ENCODE assay signal across 21 cellular contexts in genomic region chr10:133045556-133046483, GRCh38. TPM values are rescaled to one million over a fixed set of nuclear protein-coding genes. Genes with fewer than 3 reads are reported as not detected.
DNase-seq lines count a peak whose midpoint lies in the region; ATAC-seq, FAIRE-seq and TF ChIP-seq lines count a peak whose summit lies in the region.
"Had no signal": no experiment of that assay in that cellular context is flagged by ENCODE, and none has a peak within 500 bp of the region (broad histone marks: within the 10 kb centered on the region; RNA-seq: fewer than 3 reads in every experiment).

No MANE protein-coding gene starts in this region.

- H2AFZ ChIP-seq in neural progenitor cell (replicated peaks), result no peak overlapping the region

- H3K27me3 Mint-ChIP-seq in brain (peaks cover 6% of the 10 kb centered on the region), neural progenitor cell (ENCODE audit: insufficient read depth, low read depth) (peaks cover 15% of the 10 kb centered on the region), endodermal cell (ENCODE audit: insufficient read depth) (no peaks in the 10 kb centered on the region)

- H3K9ac ChIP-seq in BLaER1, result no peak overlapping the region
- H3K9ac ChIP-seq in neural progenitor cell, result no peak overlapping the region
- H3K9ac ChIP-seq in endodermal cell (ENCODE audit: extremely low read depth, low read length, poor library complexity, severe bottlenecking), result no peak overlapping the region

- H3K4me3 Mint-ChIP-seq in brain (no peak overlapping the region), neural progenitor cell (no peak overlapping the region), endodermal cell (no peak overlapping the region)
- H3K4me3 Mint-ChIP-seq: H9 had no signal

- intact Hi-C loops in sciatic nerve (cut with DNase I), result no loop called here

- 91 to 95% methylated on average over 27 to 32 of the region's 32 CpGs for WGBS in endodermal cell (ENCODE audit: insufficient coverage in 1 of 2, insufficient read length in 1 of 2), 2 experiments

- no peak for ATAC-seq in sciatic nerve
- ATAC-seq in HG02970 (IDR thresholded peaks at IDR 0.05; ENCODE audit: low FRiP score, unreplicated experiment), result no peak
- ATAC-seq in HG03135 (IDR thresholded peaks at IDR 0.05; ENCODE audit: unreplicated experiment), result no peak
- ATAC-seq: K562 had no signal

- peaks cover 14% of the 10 kb centered on the region for H3F3A ChIP-seq in neural progenitor cell (ENCODE audit: low read depth)

- no peak overlapping the region for H3K4me3 ChIP-seq in BLaER1
- no peak overlapping the region for H3K4me3 ChIP-seq in neural progenitor cell
- H3K4me3 ChIP-seq in endodermal cell (ENCODE audit: low read length), result no peak overlapping the region
- H3K4me3 ChIP-seq: K562, Peyer's patch, SK-N-MC had no signal

- H4K20me1 ChIP-seq in BLaER1, result peaks cover 26% of the 10 kb centered on the region; the same call in 1 of the 2 replicates
- H4K20me1 ChIP-seq in neural progenitor cell (ENCODE audit: low read depth), result no peaks in the 10 kb centered on the region

- H3K4me2 ChIP-seq in BLaER1, result peak overlapping the region; percentile 66
- H3K4me2 ChIP-seq in neural progenitor cell, result no peak overlapping the region

- H3K36me3 Mint-ChIP-seq in brain, result no peaks in the 10 kb centered on the region
- no peaks in the 10 kb centered on the region for H3K36me3 Mint-ChIP-seq in neural progenitor cell
- H3K36me3 Mint-ChIP-seq in endodermal cell (ENCODE audit: low read depth), result no peaks in the 10 kb centered on the region

- H3K9me3 ChIP-seq in BLaER1 (no peaks in the 10 kb centered on the region), neural progenitor cell (ENCODE audit: low read depth) (no peaks in the 10 kb centered on the region), endodermal cell (ENCODE audit: control insufficient read depth, low read length) (no peaks in the 10 kb centered on the region)
- H3K9me3 ChIP-seq: Peyer's patch had no signal

- no peaks in the 10 kb centered on the region for H3K79me2 ChIP-seq in neural progenitor cell (ENCODE audit: low read depth)

- peaks cover 0 to 3% (median 0%) of the 10 kb centered on the region in 5 experiments for H3K9me3 Mint-ChIP-seq in brain
- H3K9me3 Mint-ChIP-seq in neural progenitor cell, result no peaks in the 10 kb centered on the region
- no peaks in the 10 kb centered on the region for H3K9me3 Mint-ChIP-seq in endodermal cell
- H3K9me3 Mint-ChIP-seq: H9 had no signal

- peak; percentile 26 for FAIRE-seq in GM12891 (lab: Jason Lieb, UNC)
- FAIRE-seq: K562 had no signal

- peaks cover 40% of the 10 kb centered on the region for H3K4me1 Mint-ChIP-seq in brain
- H3K4me1 Mint-ChIP-seq in neural progenitor cell, result peaks cover 41% of the 10 kb centered on the region
- H3K4me1 Mint-ChIP-seq in endodermal cell, result no peaks in the 10 kb centered on the region

- peak overlapping the region in 3 of 5 experiments; percentile 24 to 86 (median 72) for H3K27ac Mint-ChIP-seq in brain
- no peak overlapping the region for H3K27ac Mint-ChIP-seq in neural progenitor cell
- no peak overlapping the region for H3K27ac Mint-ChIP-seq in endodermal cell

- TF ChIP-seq CTCF in brain (conservative IDR thresholded peaks at IDR 0.05) (no peak), neural progenitor cell (IDR thresholded peaks at IDR 0.05) (no peak), endodermal cell (conservative IDR thresholded peaks at IDR 0.05) (no peak)

- H3K4me1 ChIP-seq in BLaER1 (peaks cover 50% of the 10 kb centered on the region), neural progenitor cell (peaks cover 10% of the 10 kb centered on the region), endodermal cell (ENCODE audit: control insufficient read depth, insufficient read depth, low read length) (no peaks in the 10 kb centered on the region)
- H3K4me1 ChIP-seq: Peyer's patch had no signal

- TF ChIP-seq POLR2A in GM12891 (IDR thresholded peaks at IDR 0.05; ENCODE audit: low read depth, low read length), result no peak

- H3K27me3 ChIP-seq in BLaER1 (peaks cover 66% of the 10 kb centered on the region), neural progenitor cell (no peaks in the 10 kb centered on the region), endodermal cell (ENCODE audit: control insufficient read depth, insufficient read depth, low read length, poor library complexity, severe bottlenecking) (no peaks in the 10 kb centered on the region)
- H3K27me3 ChIP-seq: Peyer's patch had no signal

- H3K27ac ChIP-seq in BLaER1 (no peak overlapping the region), neural progenitor cell (no peak overlapping the region), endodermal cell (ENCODE audit: low read depth, low read length) (no peak overlapping the region)
- H3K27ac ChIP-seq: Peyer's patch, SK-N-MC had no signal

- H3K36me3 ChIP-seq in BLaER1 (no peaks in the 10 kb centered on the region), neural progenitor cell (no peaks in the 10 kb centered on the region), endodermal cell (ENCODE audit: control insufficient read depth, insufficient read depth, low read length) (no peaks in the 10 kb centered on the region)
- H3K36me3 ChIP-seq: Peyer's patch had no signal

- DNase-seq in GM12891 (ENCODE audit: insufficient read length, low spot score), result no peak
- DNase-seq in neural progenitor cell (ENCODE audit: low spot score), result peak; percentile 46
- no peak for DNase-seq in sciatic nerve (ENCODE audit: low spot score)
- no peak for DNase-seq in endodermal cell
- DNase-seq: C1 segment of cervical spinal cord, DMS 273 treated with DMSO at 0.1 percent for 48 hours, EL, H9, NCI-H1417 treated with DMSO at 0.1 percent for 48 hours, NCI-H2029 treated with DMSO at 0.1 percent for 48 hours, NCI-H2227 treated with DMSO at 0.1 percent for 48 hours, NCI-H524, Peyer's patch, Right ventricle myocardium superior had no signal

TF ChIP-seq in GM12891, 5 proteins besides CTCF, POLR2A, EP300 and RAD21:
- TF ChIP-seq SPI1 (IDR thresholded peaks at IDR 0.05; ENCODE audit: low read depth, low read length), result no peak
- TF ChIP-seq POU2F2 (IDR thresholded peaks at IDR 0.05; ENCODE audit: low read depth, low read length), result 0 out of 2 replicates have a peak, but pooled peaks have one; percentile 17
- no peak for TF ChIP-seq PAX5 (IDR thresholded peaks at IDR 0.05; ENCODE audit: insufficient read depth, low read length, severe bottlenecking)
- TF ChIP-seq TAF1 (IDR thresholded peaks at IDR 0.05; ENCODE audit: low read depth, low read length), result no peak
- TF ChIP-seq POLR2AphosphoS5 (IDR thresholded peaks at IDR 0.05; ENCODE audit: low read depth, low read length), result no peak

RNA-seq across cellular contexts. Expression of gene ADGRA1, which starts 41.9 kb away (rescaled TPM):
- not detected for polyA plus RNA-seq in GM12891 (2012; ENCODE audit: low read depth, missing spikeins)
- 7.4 TPM for polyA plus RNA-seq in brain (ENCODE audit: insufficient read depth, low read depth, low replicate concordance)
- total RNA-seq in neural progenitor cell (ENCODE audit: low replicate concordance) (not detected in 2 replicates), sciatic nerve (0.13 TPM), endodermal cell (1 to 10 TPM in 1 of 2 donors, under 1 TPM in 1; 0.24 to 1.0 TPM)
- 5.6 TPM for polyA plus RNA-seq in endodermal cell (2013, experiment 1 of 2)
- 6.9 TPM for polyA plus RNA-seq in endodermal cell (2013, experiment 2 of 2)
- total RNA-seq: HT1080, K562, Peyer's patch, Right ventricle myocardium superior had no signal
- polyA plus RNA-seq: K562 had no signal

Comparison
In these comparisons a context has a peak if more than half of its experiments do, and no peak if none do; other contexts are left out.
1. H3K27ac Mint-ChIP-seq: peak in brain (3 of 5); none in neural progenitor cell (single experiment) and endodermal cell (single experiment).